21 cellular contexts compared by ENCODE assay signal in genomic region chr10:129765664-129766550, GRCh38.
DNase-seq lines count a peak whose midpoint lies in the region; ATAC-seq and TF ChIP-seq lines count a peak whose summit lies in the region.
"Had no signal": no experiment of that assay in that cellular context is flagged by ENCODE, and none has a peak within 500 bp of the region (broad histone marks: within the 10 kb centered on the region; RNA-seq: fewer than 3 reads in every experiment).

No MANE protein-coding gene starts in this region.

- peaks cover 5% of the 10 kb centered on the region for H3K36me3 Mint-ChIP-seq in osteocyte (ENCODE audit: unreplicated experiment)

- H3K4me3 ChIP-seq in right atrium auricular region (no peak overlapping the region), coronary artery (no peak overlapping the region), upper lobe of right lung (no peak overlapping the region)
- H3K4me3 ChIP-seq: BLaER1 treated with 17β-estradiol and CSF1 and Interleukin-3, amounts not matched to agents 10 nM and 100 nM; heart right ventricle; left ventricle myocardium inferior had no signal

- peak; percentile 43 for DNase-seq in right atrium auricular region (ENCODE audit: low spot score)
- no peak for DNase-seq in left cardiac atrium
- peak; percentile 65 for DNase-seq in coronary artery (ENCODE audit: low spot score)
- DNase-seq in osteocyte (ENCODE audit: extremely low spot score, unreplicated experiment), result peak; percentile 76
- peak; percentile 42 for DNase-seq in upper lobe of right lung
- no peak for DNase-seq in medulla oblongata (ENCODE audit: extremely low spot score)
- DNase-seq in GDM1 (lab: John Stamatoyannopoulos, UW), result no peak
- no peak for DNase-seq in glomerular visceral epithelial cell (ENCODE audit: extremely low spot score)
- DNase-seq: ACHN; activated naive CD4-positive, alpha-beta T cell treated with anti-CD3 and anti-CD28 coated beads for 36 hours; activated T-cell treated with anti-CD3 and anti-CD28 coated beads, Interleukin-2, amount 50 U/mL, for 1 hour; amygdala; heart right ventricle; left ventricle myocardium inferior; NCI-H2107; NCI-H510A treated with DMSO at 0.1 percent for 48 hours; stimulated activated CD4-positive, alpha-beta T cell treated with anti-CD3 and anti-CD28 coated beads, Interleukin-4, amount 100 ng/mL, for 24 hours; T-helper 17 cell had no signal

- H3K9me3 Mint-ChIP-seq in osteocyte (ENCODE audit: unreplicated experiment), result peaks cover 3% of the 10 kb centered on the region
- H3K9me3 Mint-ChIP-seq: neural crest cell; stimulated activated naive CD8-positive, alpha-beta T cell treated with anti-CD3 and anti-CD28 coated beads, Interleukin-15, Interleukin-2, amounts not matched to agents 100 ng/mL and 50 ng/mL, for 24 hours had no signal

- H3K4me1 ChIP-seq in right atrium auricular region (no peaks in the 10 kb centered on the region), upper lobe of right lung (no peaks in the 10 kb centered on the region)
- H3K4me1 ChIP-seq: heart right ventricle, left ventricle myocardium inferior had no signal

- no peak overlapping the region for H3K27ac Mint-ChIP-seq in osteocyte (ENCODE audit: unreplicated experiment)
- H3K27ac Mint-ChIP-seq: activated naive CD4-positive, alpha-beta T cell treated with anti-CD3 and anti-CD28 coated beads for 36 hours; stimulated activated naive CD8-positive, alpha-beta T cell treated with anti-CD3 and anti-CD28 coated beads, Interleukin-15, Interleukin-2, amounts not matched to agents 100 ng/mL and 50 ng/mL, for 24 hours; T-helper 17 cell had no signal

- H3K27me3 Mint-ChIP-seq in osteocyte (ENCODE audit: unreplicated experiment), result no peaks in the 10 kb centered on the region
- H3K27me3 Mint-ChIP-seq: stimulated activated naive CD8-positive, alpha-beta T cell treated with anti-CD3 and anti-CD28 coated beads, Interleukin-15, Interleukin-2, amounts not matched to agents 100 ng/mL and 50 ng/mL, for 24 hours; T-helper 17 cell had no signal

- H3K4me3 Mint-ChIP-seq in osteocyte (ENCODE audit: unreplicated experiment), result no peak overlapping the region
- H3K4me3 Mint-ChIP-seq: activated naive CD4-positive, alpha-beta T cell treated with anti-CD3 and anti-CD28 coated beads for 36 hours; neural crest cell; stimulated activated naive CD8-positive, alpha-beta T cell treated with anti-CD3 and anti-CD28 coated beads, Interleukin-15, Interleukin-2, amounts not matched to agents 100 ng/mL and 50 ng/mL, for 24 hours; T-helper 17 cell had no signal

- ATAC-seq in left cardiac atrium, result no peak
- no peak for ATAC-seq in upper lobe of right lung
- ATAC-seq: heart right ventricle, T-helper 17 cell had no signal

- H3K27me3 ChIP-seq in right atrium auricular region, result no peaks in the 10 kb centered on the region
- no peaks in the 10 kb centered on the region for H3K27me3 ChIP-seq in upper lobe of right lung
- H3K27me3 ChIP-seq: BLaER1 treated with 17β-estradiol and CSF1 and Interleukin-3, amounts not matched to agents 10 nM and 100 nM; heart right ventricle had no signal

- TF ChIP-seq CTCF in right atrium auricular region (IDR thresholded peaks at IDR 0.05) (no peak), coronary artery (IDR thresholded peaks at IDR 0.05) (no peak), osteocyte (IDR thresholded peaks at IDR 0.05) (no peak), upper lobe of right lung (IDR thresholded peaks at IDR 0.05) (no peak)

- H3K27ac ChIP-seq in right atrium auricular region (no peak overlapping the region), coronary artery (no peak overlapping the region), upper lobe of right lung (no peak overlapping the region)
- H3K27ac ChIP-seq: BLaER1 treated with 17β-estradiol and CSF1 and Interleukin-3, amounts not matched to agents 10 nM and 100 nM; heart right ventricle; left ventricle myocardium inferior had no signal

- H3K36me3 ChIP-seq in right atrium auricular region (no peaks in the 10 kb centered on the region), upper lobe of right lung (no peaks in the 10 kb centered on the region)

- H3K4me1 Mint-ChIP-seq in osteocyte (ENCODE audit: unreplicated experiment), result no peaks in the 10 kb centered on the region
- H3K4me1 Mint-ChIP-seq: T-helper 17 cell had no signal

- H3K9me3 ChIP-seq in right atrium auricular region (no peaks in the 10 kb centered on the region), upper lobe of right lung (no peaks in the 10 kb centered on the region)
- H3K9me3 ChIP-seq: BLaER1 treated with 17β-estradiol and CSF1 and Interleukin-3, amounts not matched to agents 10 nM and 100 nM; heart right ventricle; left ventricle myocardium inferior had no signal

- intact Hi-C loops in left cardiac atrium (cut with DNase I), result no loop called here
- intact Hi-C loops in upper lobe of right lung (cut with DNase I), result no loop called here

Comparison
In these comparisons a context has a peak if more than half of its experiments do, and no peak if none do; other contexts are left out.
1. DNase-seq: peak in right atrium auricular region (single experiment), coronary artery (single experiment), osteocyte (single experiment) and upper lobe of right lung (single experiment); none in left cardiac atrium (single experiment), medulla oblongata (single experiment), GDM1 (single experiment) and glomerular visceral epithelial cell (single experiment).